Comparison of ENCODE assay signal across 1 cellular context in the genomic region with DNA sequence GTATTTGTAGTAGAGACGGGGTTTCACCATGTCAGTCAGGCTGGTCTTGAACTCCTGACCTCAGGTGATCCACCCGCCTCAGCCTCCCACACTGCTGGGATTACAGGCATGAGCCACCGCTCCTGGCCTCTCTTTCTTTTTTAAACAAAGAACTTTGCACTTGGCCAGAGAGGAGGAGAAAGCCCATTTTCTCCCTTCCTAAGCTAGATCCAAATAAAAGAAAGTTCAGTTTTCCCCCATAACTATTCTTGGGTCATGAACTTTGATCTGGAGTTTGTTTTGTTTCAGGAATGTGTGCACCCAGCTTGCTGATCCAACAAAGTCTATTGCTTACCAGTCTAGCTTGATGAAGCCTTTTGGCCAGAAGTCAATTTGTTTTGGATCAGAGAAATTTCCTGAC.
TF ChIP-seq lines count a peak whose summit lies in the region.

No MANE protein-coding gene starts in this region.

TF ChIP-seq in liver, 16 proteins besides CTCF, POLR2A, EP300 and RAD21 (continued from another document):
- TF ChIP-seq JUND (IDR thresholded peaks at IDR 0.05) (peak in 1 of 2 donors; percentile 51), SP1 (IDR thresholded peaks at IDR 0.05) (peak; percentile 73), RXRA (IDR thresholded peaks at IDR 0.05) (peak; percentile 83 to 89), ZBTB33 (IDR thresholded peaks at IDR 0.05) (peak; percentile 27), TAF1 (conservative IDR thresholded peaks at IDR 0.05) (no peak)
